ENCODE assay signal across 23 cellular contexts in genomic region chr18:77377813-77378212, GRCh38.
DNase-seq lines count a peak whose midpoint lies in the region; ATAC-seq, FAIRE-seq and TF ChIP-seq lines count a peak whose summit lies in the region.
"Had no signal": no experiment of that assay in that cellular context is flagged by ENCODE, and none has a peak within 500 bp of the region (broad histone marks: within the 10 kb centered on the region; RNA-seq: fewer than 3 reads in every experiment).

No MANE protein-coding gene starts in this region.

- WGBS in aorta, 2 donors = 89 to 92% methylated on average over 6 of the region's 6 CpGs
- WGBS in thyroid gland, 2 donors = 93% methylated on average over 6 of the region's 6 CpGs

- no peaks in the 10 kb centered on the region for H3K9me3 Mint-ChIP-seq in natural killer cell treated with Interleukin-12 subunit alpha and Interleukin-12 subunit beta and Interleukin-15 and Interleukin-18, amount 100 ng/mL, for 72 hours
- H3K9me3 Mint-ChIP-seq: CD4-positive, CD25-positive, alpha-beta regulatory T cell; CD8-positive, alpha-beta memory T cell; H9 had no signal

- peak; percentile 54 to 71 for ATAC-seq in natural killer cell treated with Interleukin-12 subunit alpha and Interleukin-12 subunit beta and Interleukin-15 and Interleukin-18, amount 100 ng/mL, for 72 hours
- ATAC-seq in stimulated activated naive CD8-positive, alpha-beta T cell treated with anti-CD3 and anti-CD28 coated beads, Interleukin-15, Interleukin-2, amounts not matched to agents 100 U/mL and 50 U/mL, for 24 hours = peak; percentile 36
- peak; percentile 40 for ATAC-seq in aorta (ENCODE audit: low FRiP score)
- ATAC-seq: GM12878, HepG2 had no signal

- no peak for DNase-seq in bronchial epithelial cell (ENCODE audit: low read depth)
- DNase-seq in natural killer cell treated with Interleukin-12 subunit alpha and Interleukin-12 subunit beta and Interleukin-15 and Interleukin-18, amount 100 ng/mL, for 72 hours (ENCODE audit: low spot score) = no peak
- no peak for DNase-seq in stimulated activated naive CD8-positive, alpha-beta T cell treated with anti-CD3 and anti-CD28 coated beads, Interleukin-15, Interleukin-2, amounts not matched to agents 100 U/mL and 50 U/mL, for 24 hours
- no peak for DNase-seq in aorta
- no peak for DNase-seq in thyroid gland
- DNase-seq in NCI-H69 (lab: John Stamatoyannopoulos, UW) = no peak
- DNase-seq in GM19239 (ENCODE audit: insufficient read length, low spot score) = no peak
- no peak for DNase-seq in NCI-H2029 treated with DMSO at 0.1 percent for 48 hours (lab: John Stamatoyannopoulos, UW)
- DNase-seq: ACHN; BE2C; C1 segment of cervical spinal cord; CD4-positive, CD25-positive, alpha-beta regulatory T cell; CD8-positive, alpha-beta memory T cell; COR-L47; DMS 273 treated with DMSO at 0.1 percent for 48 hours; DMS53; DND-41; EL; GM23248; H9 had no signal

- no peaks in the 10 kb centered on the region for H3K4me1 Mint-ChIP-seq in natural killer cell treated with Interleukin-12 subunit alpha and Interleukin-12 subunit beta and Interleukin-15 and Interleukin-18, amount 100 ng/mL, for 72 hours (ENCODE audit: low read depth in 2 of 2)
- H3K4me1 Mint-ChIP-seq: CD4-positive, CD25-positive, alpha-beta regulatory T cell; CD8-positive, alpha-beta memory T cell had no signal

- no peak overlapping the region for H3K27ac ChIP-seq in aorta (ENCODE audit: low read depth in 1 of 2, low read length in 2 of 2)
- no peak overlapping the region for H3K27ac ChIP-seq in thyroid gland
- H3K27ac ChIP-seq: GM23248 had no signal

- H3K4me3 ChIP-seq in bronchial epithelial cell (ENCODE audit: low read depth, low read length) (no peak overlapping the region), aorta (ENCODE audit: low read length in 2 of 2) (no peak overlapping the region), thyroid gland (replicated peaks in 1 of 3) (no peak overlapping the region)
- H3K4me3 ChIP-seq: GM12878, GM23248 had no signal

- TF ChIP-seq CTCF in bronchial epithelial cell (IDR thresholded peaks at IDR 0.05; ENCODE audit: insufficient read depth, low read length, severe bottlenecking) (no peak), thyroid gland (IDR thresholded peaks at IDR 0.05) (no peak)

- H3K27me3 ChIP-seq in bronchial epithelial cell (ENCODE audit: control insufficient read depth, insufficient read depth, low read length) (no peaks in the 10 kb centered on the region), aorta (ENCODE audit: control insufficient read depth in 1 of 2, insufficient read depth in 2 of 2, low read length in 1 of 2) (no peaks in the 10 kb centered on the region), thyroid gland (no peaks in the 10 kb centered on the region)
- H3K27me3 ChIP-seq: BE2C had no signal

- H3K9me3 ChIP-seq in aorta (ENCODE audit: control insufficient read depth, low read length) = peaks cover 1% of the 10 kb centered on the region
- no peaks in the 10 kb centered on the region for H3K9me3 ChIP-seq in thyroid gland
- H3K9me3 ChIP-seq: BE2C had no signal

- H3K36me3 ChIP-seq in bronchial epithelial cell (ENCODE audit: control insufficient read depth, insufficient read depth, low read length) (no peaks in the 10 kb centered on the region), aorta (ENCODE audit: control insufficient read depth in 1 of 2, insufficient read depth in 2 of 2, low read length in 1 of 2) (no peaks in the 10 kb centered on the region), thyroid gland (no peaks in the 10 kb centered on the region)
- H3K36me3 ChIP-seq: BE2C had no signal

- H3K27ac Mint-ChIP-seq in natural killer cell treated with Interleukin-12 subunit alpha and Interleukin-12 subunit beta and Interleukin-15 and Interleukin-18, amount 100 ng/mL, for 72 hours = no peak overlapping the region
- H3K27ac Mint-ChIP-seq: CD4-positive, CD25-positive, alpha-beta regulatory T cell; CD8-positive, alpha-beta memory T cell; H9 had no signal

- FAIRE-seq in bronchial epithelial cell (lab: Jason Lieb, UNC) (peak; percentile 43), GM19239 (lab: Jason Lieb, UNC) (no peak)
- FAIRE-seq: A204.1, GM12878, HepG2 had no signal

- TF ChIP-seq POLR2A in thyroid gland (IDR thresholded peaks at IDR 0.05) = no peak

- no peaks in the 10 kb centered on the region for H3K4me1 ChIP-seq in aorta (ENCODE audit: control insufficient read depth in 1 of 2, insufficient read depth in 2 of 2, low read length in 2 of 2)
- H3K4me1 ChIP-seq in thyroid gland = no peaks in the 10 kb centered on the region
- H3K4me1 ChIP-seq: BE2C had no signal

- intact Hi-C loops in aorta (cut with DNase I) (no loop called here), thyroid gland (cut with DNase I) (no loop called here)

- no peak overlapping the region for H3K4me3 Mint-ChIP-seq in natural killer cell treated with Interleukin-12 subunit alpha and Interleukin-12 subunit beta and Interleukin-15 and Interleukin-18, amount 100 ng/mL, for 72 hours
- H3K4me3 Mint-ChIP-seq: CD4-positive, CD25-positive, alpha-beta regulatory T cell; CD8-positive, alpha-beta memory T cell; H9 had no signal

- H3K36me3 Mint-ChIP-seq in natural killer cell treated with Interleukin-12 subunit alpha and Interleukin-12 subunit beta and Interleukin-15 and Interleukin-18, amount 100 ng/mL, for 72 hours = no peaks in the 10 kb centered on the region
- H3K36me3 Mint-ChIP-seq: CD4-positive, CD25-positive, alpha-beta regulatory T cell had no signal

- peaks cover 25 to 27% of the 10 kb centered on the region in 2 donors for H3K27me3 Mint-ChIP-seq in natural killer cell treated with Interleukin-12 subunit alpha and Interleukin-12 subunit beta and Interleukin-15 and Interleukin-18, amount 100 ng/mL, for 72 hours
